In genomic region chr1:35443768-35444518, GRCh38 we compare ENCODE assay signal across 1 cellular context.
A peak's percentile ranks its signal among the peaks of the same experiment; 100 is the strongest.
TF ChIP-seq lines count a peak whose summit lies in the region.

No MANE protein-coding gene starts in this region.

TF ChIP-seq in HepG2, 621 proteins besides CTCF, POLR2A, EP300 and RAD21 (continued from another document and continues in another):
- TF ChIP-seq RERE (CRISPR knock-in tag; IDR thresholded peaks at IDR 0.05; ENCODE audit: low read depth): no peak
- TF ChIP-seq ZFP91 (CRISPR knock-in tag; IDR thresholded peaks at IDR 0.05; ENCODE audit: borderline replicate concordance): no peak
- peak; percentile 71 for TF ChIP-seq TBX2 (CRISPR knock-in tag; IDR thresholded peaks at IDR 0.05; ENCODE audit: borderline replicate concordance)
- TF ChIP-seq GZF1 (CRISPR knock-in tag; IDR thresholded peaks at IDR 0.05): no peak
- no peak for TF ChIP-seq HIC2 (CRISPR knock-in tag; IDR thresholded peaks at IDR 0.05; ENCODE audit: low read depth)
- no peak for TF ChIP-seq MAF1 (CRISPR knock-in tag; IDR thresholded peaks at IDR 0.05; ENCODE audit: borderline replicate concordance)
- TF ChIP-seq ZSCAN20 (CRISPR knock-in tag; IDR thresholded peaks at IDR 0.05; ENCODE audit: borderline replicate concordance): no peak
- 0 out of 2 replicates have a peak, but pooled peaks have one; percentile 15 for TF ChIP-seq ZMYM4 (CRISPR knock-in tag; IDR thresholded peaks at IDR 0.05)
- no peak for TF ChIP-seq HMG20A (CRISPR knock-in tag; IDR thresholded peaks at IDR 0.05; ENCODE audit: borderline replicate concordance)
- peak; percentile 53 for TF ChIP-seq STAG1 (CRISPR knock-in tag; IDR thresholded peaks at IDR 0.05)
- TF ChIP-seq SOX6 (IDR thresholded peaks at IDR 0.05): no peak
- peak; percentile 71 for TF ChIP-seq SOX6 (CRISPR knock-in tag; IDR thresholded peaks at IDR 0.05)
- TF ChIP-seq GPBP1L1 (CRISPR knock-in tag; IDR thresholded peaks at IDR 0.05): no peak
- no peak for TF ChIP-seq ZNF362 (CRISPR knock-in tag; IDR thresholded peaks at IDR 0.05; ENCODE audit: borderline replicate concordance)
- no peak for TF ChIP-seq STAT5B (CRISPR knock-in tag; IDR thresholded peaks at IDR 0.05)
- no peak for TF ChIP-seq SOX13 (IDR thresholded peaks at IDR 0.05)
- TF ChIP-seq SOX13 (CRISPR knock-in tag; conservative IDR thresholded peaks at IDR 0.05 in 1 of 2, IDR thresholded peaks at IDR 0.05 in 1 of 2): peak in 1 of 2 experiments; percentile 80; a peak in 2 of 4 replicates
- no peak for TF ChIP-seq ZNF124 (CRISPR knock-in tag; IDR thresholded peaks at IDR 0.05)
- no peak for TF ChIP-seq HNF4G (IDR thresholded peaks at IDR 0.05; ENCODE audit: borderline replicate concordance, low read depth, low read length)
- TF ChIP-seq HNF4G (CRISPR knock-in tag; IDR thresholded peaks at IDR 0.05; ENCODE audit: borderline replicate concordance, low read depth): no peak
- no peak for TF ChIP-seq ARNTL (CRISPR knock-in tag; IDR thresholded peaks at IDR 0.05)
- TF ChIP-seq ZNF550 (CRISPR knock-in tag; IDR thresholded peaks at IDR 0.05; ENCODE audit: borderline replicate concordance): no peak
- TF ChIP-seq MNT (IDR thresholded peaks at IDR 0.05): no peak
- no peak for TF ChIP-seq GATAD2A (CRISPR knock-in tag; IDR thresholded peaks at IDR 0.05)
- TF ChIP-seq THAP9 (CRISPR knock-in tag; IDR thresholded peaks at IDR 0.05; ENCODE audit: borderline replicate concordance): no peak
- TF ChIP-seq KMT2B (CRISPR knock-in tag; IDR thresholded peaks at IDR 0.05): no peak
- no peak for TF ChIP-seq ERF (CRISPR knock-in tag; IDR thresholded peaks at IDR 0.05)
- peak; percentile 67; the same call in 1 of the 2 replicates for TF ChIP-seq NR2F2 (IDR thresholded peaks at IDR 0.05; ENCODE audit: borderline replicate concordance, low read depth)
- TF ChIP-seq FOSL2 (CRISPR knock-in tag; IDR thresholded peaks at IDR 0.05): no peak
- peak; percentile 83 for TF ChIP-seq NR2F6 (IDR thresholded peaks at IDR 0.05)
- TF ChIP-seq NR2F6 (CRISPR knock-in tag; IDR thresholded peaks at IDR 0.05): peak; percentile 76
- no peak for TF ChIP-seq ZNF343 (CRISPR knock-in tag; IDR thresholded peaks at IDR 0.05)
- TF ChIP-seq PATZ1 (CRISPR knock-in tag; IDR thresholded peaks at IDR 0.05): 0 out of 2 replicates have a peak, but pooled peaks have one; percentile 14
- no peak for TF ChIP-seq KDM2A (CRISPR knock-in tag; IDR thresholded peaks at IDR 0.05; ENCODE audit: borderline replicate concordance, low read depth)
- no peak for TF ChIP-seq THAP8 (CRISPR knock-in tag; IDR thresholded peaks at IDR 0.05; ENCODE audit: borderline replicate concordance)
- no peak for TF ChIP-seq ZNF766 (CRISPR knock-in tag; IDR thresholded peaks at IDR 0.05; ENCODE audit: borderline replicate concordance)
- TF ChIP-seq KLF12 (CRISPR knock-in tag; IDR thresholded peaks at IDR 0.05; ENCODE audit: borderline replicate concordance): no peak
- TF ChIP-seq ZNF3 (CRISPR knock-in tag; IDR thresholded peaks at IDR 0.05): no peak
- no peak for TF ChIP-seq CSRNP1 (CRISPR knock-in tag; IDR thresholded peaks at IDR 0.05)
- peak; percentile 68; the same call in 1 of the 2 replicates for TF ChIP-seq SOX5 (CRISPR knock-in tag; IDR thresholded peaks at IDR 0.05; ENCODE audit: borderline replicate concordance)
- no peak for TF ChIP-seq ADNP (CRISPR knock-in tag; IDR thresholded peaks at IDR 0.05)
- no peak for TF ChIP-seq ZBTB7A (CRISPR knock-in tag; IDR thresholded peaks at IDR 0.05)
- TF ChIP-seq ZBTB21 (CRISPR knock-in tag; IDR thresholded peaks at IDR 0.05): no peak
- TF ChIP-seq SALL1 (CRISPR knock-in tag; IDR thresholded peaks at IDR 0.05): no peak
